In the genomic region with DNA sequence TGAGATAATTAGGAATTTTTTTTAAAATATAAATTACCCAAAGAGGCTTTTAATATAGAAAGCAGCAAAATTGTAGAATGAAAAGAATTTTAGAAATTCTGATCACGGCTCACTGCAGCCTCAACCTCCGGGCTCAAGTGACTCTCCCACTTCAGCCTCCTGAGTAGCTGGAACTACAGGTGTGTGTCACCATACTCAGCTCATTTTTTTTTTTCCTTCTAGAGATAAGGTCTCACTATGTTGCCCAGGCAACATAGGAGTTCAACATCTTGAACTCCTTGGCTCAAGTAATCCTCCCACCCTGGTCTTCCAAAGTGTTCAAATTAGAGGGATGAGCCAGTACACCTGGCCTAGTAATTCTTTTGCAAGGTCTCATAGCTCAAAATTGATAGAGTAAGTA, we compare ENCODE assay signal across 4 cellular contexts.
"Had no signal": no experiment of that assay in that cellular context is flagged by ENCODE, and none has a peak within 500 bp of the region (broad histone marks: within the 10 kb centered on the region; RNA-seq: fewer than 3 reads in every experiment).

No MANE protein-coding gene starts in this region.

- H3K4me1 Mint-ChIP-seq: GM23338, H9 had no signal

- DNase-seq: H9, HCEC 1CT, IMR-90 had no signal

- H3K4me3 Mint-ChIP-seq: GM23338, H9 had no signal

- H3K4me3 ChIP-seq: GM23338 had no signal

- H3K4me2 ChIP-seq: GM23338 had no signal

- H3K9me3 Mint-ChIP-seq: GM23338, H9 had no signal

- H2AFZ ChIP-seq: GM23338 had no signal

- H3K27ac Mint-ChIP-seq: GM23338, H9 had no signal

- ATAC-seq: GM23338 had no signal
